In the genomic region with DNA sequence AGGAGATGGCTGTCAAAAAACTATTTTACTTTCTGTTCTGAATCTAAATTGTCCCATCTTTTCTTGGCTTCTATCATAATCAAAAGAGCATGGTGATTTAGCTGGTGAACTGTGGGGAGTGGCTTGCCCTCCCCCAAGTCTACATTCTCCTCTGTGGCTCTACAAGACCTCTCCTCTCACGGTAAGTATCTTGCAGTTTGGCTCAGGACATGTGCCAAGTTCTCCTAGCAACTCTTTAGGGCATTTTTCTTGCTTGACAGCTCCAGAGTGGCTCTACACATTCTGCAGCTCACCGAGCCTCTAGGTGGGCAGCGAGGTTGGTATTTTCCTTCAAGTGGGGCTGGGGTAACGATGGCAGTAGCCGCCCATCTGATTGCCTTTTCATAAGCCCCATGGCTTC, we compare ENCODE assay signal across 15 cellular contexts. TPM values are rescaled to one million over a fixed set of nuclear protein-coding genes. Genes with fewer than 3 reads are reported as not detected.
DNase-seq lines count a peak whose midpoint lies in the region; TF ChIP-seq lines count a peak whose summit lies in the region.
"Had no signal": no experiment of that assay in that cellular context is flagged by ENCODE, and none has a peak within 500 bp of the region (broad histone marks: within the 10 kb centered on the region; RNA-seq: fewer than 3 reads in every experiment).

No MANE protein-coding gene starts in this region.

- H2BK120ac ChIP-seq in neuronal stem cell (ENCODE audit: low read depth, low read length), result no peak overlapping the region

- no peak overlapping the region for H3K23ac ChIP-seq in neuronal stem cell (ENCODE audit: low read depth, low read length, poor library complexity)

- H3K9me3 ChIP-seq in neuronal stem cell (replicated peaks in 1 of 2; ENCODE audit: control insufficient read depth in 2 of 2, insufficient read depth in 1 of 2, low read depth in 1 of 2, low read length in 2 of 2), result no peaks in the 10 kb centered on the region
- H3K9me3 ChIP-seq in OCI-LY7 (ENCODE audit: low read length), result no peaks in the 10 kb centered on the region
- H3K9me3 ChIP-seq: BE2C, Caco-2 had no signal

- WGBS in neuronal stem cell (ENCODE audit: extremely low coverage in 2 of 2, insufficient read length in 2 of 2, insufficient replicate concordance in 1 of 2), 2 donors, result no CpG with 5 or more reads among the region's 5 CpGs

- no peak overlapping the region for H2BK15ac ChIP-seq in neuronal stem cell (ENCODE audit: low read length)

- TF ChIP-seq CTCF in OCI-LY7 (conservative IDR thresholded peaks at IDR 0.05; ENCODE audit: low read length), result no peak

- H3K4ac ChIP-seq in neuronal stem cell (ENCODE audit: low read length), result no peak overlapping the region

- peak overlapping the region; percentile 32 for H3K14ac ChIP-seq in neuronal stem cell (ENCODE audit: low read length)

- H4K8ac ChIP-seq in neuronal stem cell (ENCODE audit: low read depth, low read length), result no peak overlapping the region

- H3K27ac ChIP-seq in neuronal stem cell (replicated peaks; ENCODE audit: low read length), result no peak overlapping the region
- no peak overlapping the region for H3K27ac ChIP-seq in OCI-LY7 (ENCODE audit: low read depth, low read length, poor library complexity, severe bottlenecking)

- H3K9ac ChIP-seq in neuronal stem cell (ENCODE audit: low read depth, low read length, poor library complexity), result no peak overlapping the region

- no peak overlapping the region for H2BK12ac ChIP-seq in neuronal stem cell (ENCODE audit: low read length)

- H3K4me2 ChIP-seq in neuronal stem cell (ENCODE audit: insufficient read depth, low read length, poor library complexity, severe bottlenecking) (no peak overlapping the region), OCI-LY7 (ENCODE audit: low read length) (no peak overlapping the region)

- H3K4me1 ChIP-seq in neuronal stem cell (ENCODE audit: control insufficient read depth in 2 of 2, insufficient read depth in 1 of 2, low read depth in 1 of 2, low read length in 2 of 2), result peaks cover 0 to 4% of the 10 kb centered on the region in 2 donors
- no peaks in the 10 kb centered on the region for H3K4me1 ChIP-seq in OCI-LY7 (ENCODE audit: insufficient read depth, low read length, poor library complexity, severe bottlenecking)
- H3K4me1 ChIP-seq: BE2C, Caco-2 had no signal

- no peak overlapping the region for H2AK5ac ChIP-seq in neuronal stem cell (ENCODE audit: low read depth, low read length)

- CTCF ChIA-PET in OCI-LY7 (lab: Charles Lee; ENCODE audit: unreplicated experiment), result no interaction called here

- no peak overlapping the region for H2AFZ ChIP-seq in neuronal stem cell (ENCODE audit: low read length)
- H2AFZ ChIP-seq in OCI-LY7 (ENCODE audit: low read length), result no peak overlapping the region

- H3K36me3 ChIP-seq in neuronal stem cell (replicated peaks in 1 of 2; ENCODE audit: control insufficient read depth in 2 of 2, insufficient read depth in 2 of 2, low read length in 2 of 2), result no peaks in the 10 kb centered on the region
- H3K36me3 ChIP-seq in OCI-LY7 (ENCODE audit: insufficient read depth, low read length), result no peaks in the 10 kb centered on the region
- H3K36me3 ChIP-seq: BE2C had no signal

- H4K91ac ChIP-seq in neuronal stem cell (ENCODE audit: low read depth, low read length, poor library complexity), result no peak overlapping the region

- no peak overlapping the region for H3K18ac ChIP-seq in neuronal stem cell (ENCODE audit: low read length)

- H4K20me1 ChIP-seq in OCI-LY7 (ENCODE audit: insufficient read depth, low read length), result no peaks in the 10 kb centered on the region

- POLR2A ChIA-PET in OCI-LY7 (lab: Charles Lee), result interaction anchor here (1.1 to 1.6 kb wide), 2 partner anchors 11 to 23 kb away, joined by 3 to 4 read pairs; no protein-coding TSS in a partner anchor

- intact Hi-C loops in OCI-LY7 (cut with micrococcal nuclease; ENCODE audit: unreplicated experiment), result no loop called here

- no peaks in the 10 kb centered on the region for H3K27me3 ChIP-seq in neuronal stem cell (ENCODE audit: control insufficient read depth in 3 of 3, insufficient read depth in 3 of 3, low read depth in 1 of 3, low read length in 3 of 3)
- H3K27me3 ChIP-seq: BE2C had no signal

- DNase-seq in DMS79 treated with DMSO at 0.1 percent for 48 hours (lab: John Stamatoyannopoulos, UW) (peak; percentile 91), astrocyte of the hippocampus (ENCODE audit: low read depth, low spot score) (peak; percentile 20), neuronal stem cell (ENCODE audit: low spot score) (no peak), NCI-H82 treated with DMSO at 0.1 percent for 48 hours (lab: John Stamatoyannopoulos, UW; ENCODE audit: unreplicated experiment) (no peak), COLO829 (ENCODE audit: low spot score) (no peak), OCI-LY7 (ENCODE audit: low spot score) (no peak)
- DNase-seq: ACHN; BE2C; C1 segment of cervical spinal cord; Caco-2; CD4-positive, CD25-positive, alpha-beta regulatory T cell; CD8-positive, alpha-beta memory T cell; GF-D8; H9 had no signal

- BruUV-seq in OCI-LY7 (replicated peaks; lab: Mats Ljungman, UMichigan), result no TSS peak

- H3K4me3 ChIP-seq in neuronal stem cell (ENCODE audit: low read length in 2 of 2), result no peak overlapping the region
- no peak overlapping the region for H3K4me3 ChIP-seq in OCI-LY7 (ENCODE audit: low read depth, low read length, poor library complexity, severe bottlenecking)

- H3K79me2 ChIP-seq in OCI-LY7 (ENCODE audit: insufficient read depth, low read depth, low read length), result no peaks in the 10 kb centered on the region

- H3K79me1 ChIP-seq in neuronal stem cell (ENCODE audit: low read depth, low read length), result no peaks in the 10 kb centered on the region

- no peak overlapping the region for H2BK5ac ChIP-seq in neuronal stem cell (ENCODE audit: low read length)

- no peaks in the 10 kb centered on the region for H3K9me2 ChIP-seq in OCI-LY7 (ENCODE audit: insufficient read depth, low read length)

RNA-seq across cellular contexts. Expression of a gene that starts 29.1 kb away (rescaled TPM):
- 1.2 TPM for polyA plus RNA-seq in neuronal stem cell (2013, experiment 1 of 2)
- 1.1 TPM for polyA plus RNA-seq in neuronal stem cell (2013, experiment 2 of 2)
- 1.1 and 1.2 TPM in 2 replicates for total RNA-seq in OCI-LY7 (2014; rRNA removed; shearing (Covaris generic))
- 3.4 and 7.0 TPM in 2 replicates for total RNA-seq in OCI-LY7 (2022)
- total RNA-seq: HepG2 had no signal

Comparison
In these comparisons a context has a peak if more than half of its experiments do, and no peak if none do; other contexts are left out.
1. DNase-seq: peak in DMS79 treated with DMSO at 0.1 percent for 48 hours (single experiment) and astrocyte of the hippocampus (single experiment); none in neuronal stem cell (single experiment), NCI-H82 treated with DMSO at 0.1 percent for 48 hours (single experiment), COLO829 (single experiment) and OCI-LY7 (single experiment).